12 cellular contexts compared by ENCODE assay signal in genomic region chr1:40742363-40743061, GRCh38. TPM values are rescaled to one million over a fixed set of nuclear protein-coding genes. Genes with fewer than 3 reads are reported as not detected.
A peak's percentile ranks its signal among the peaks of the same experiment; 100 is the strongest.
DNase-seq lines count a peak whose midpoint lies in the region; ATAC-seq and TF ChIP-seq lines count a peak whose summit lies in the region.
"Had no signal": no experiment of that assay in that cellular context is flagged by ENCODE, and none has a peak within 500 bp of the region (broad histone marks: within the 10 kb centered on the region; RNA-seq: fewer than 3 reads in every experiment).

No MANE protein-coding gene starts in this region.

- H3K4me1 ChIP-seq in OCI-LY3 (ENCODE audit: low read length) (peaks cover 35% of the 10 kb centered on the region), sigmoid colon (peaks cover 0 to 62% (median 50%) of the 10 kb centered on the region in 4 donors)
- H3K4me1 ChIP-seq: prostate gland had no signal

- H3K36me3 ChIP-seq in OCI-LY3 (replicated peaks; ENCODE audit: low read depth, low read length) (peaks cover 44% of the 10 kb centered on the region), sigmoid colon (peaks cover 0 to 13% (median 2%) of the 10 kb centered on the region in 4 donors)
- H3K36me3 ChIP-seq: prostate gland had no signal

- no peaks in the 10 kb centered on the region for H3K27me3 Mint-ChIP-seq in activated naive CD4-positive, alpha-beta T cell treated with anti-CD3 and anti-CD28 coated beads, Interleukin-2, amount 50 U/mL, for 24 hours

- H3K4me3 Mint-ChIP-seq in activated naive CD4-positive, alpha-beta T cell treated with anti-CD3 and anti-CD28 coated beads, Interleukin-2, amount 50 U/mL, for 24 hours = no peak overlapping the region
- H3K4me3 Mint-ChIP-seq: GM23338 had no signal

- TF ChIP-seq POLR2A in sigmoid colon (IDR thresholded peaks at IDR 0.05) = no peak

- no peak for DNase-seq in activated naive CD4-positive, alpha-beta T cell treated with Interleukin-2 at 50 U/mL for 16 hours
- DNase-seq in sigmoid colon = no peak
- no peak for DNase-seq in NCI-H2196 treated with DMSO at 0.1 percent for 48 hours (lab: John Stamatoyannopoulos, UW; ENCODE audit: unreplicated experiment)
- DNase-seq in head of caudate nucleus = no peak
- DNase-seq: activated gamma-delta T cell treated with Interleukin-2 at 50 U/mL for 16 hours, MG63 had no signal

- H3K27me3 ChIP-seq in OCI-LY3 (ENCODE audit: low read depth, low read length) (no peaks in the 10 kb centered on the region), sigmoid colon (no peaks in the 10 kb centered on the region)
- H3K27me3 ChIP-seq: MG63 had no signal

- peaks cover 64% of the 10 kb centered on the region for H3K4me1 Mint-ChIP-seq in activated naive CD4-positive, alpha-beta T cell treated with anti-CD3 and anti-CD28 coated beads, Interleukin-2, amount 50 U/mL, for 24 hours

- no peaks in the 10 kb centered on the region for H3K9me3 Mint-ChIP-seq in activated naive CD4-positive, alpha-beta T cell treated with anti-CD3 and anti-CD28 coated beads, Interleukin-2, amount 50 U/mL, for 24 hours
- H3K9me3 Mint-ChIP-seq: GM23338 had no signal

- peak overlapping the region; percentile 61 for H3K4me2 ChIP-seq in OCI-LY3 (ENCODE audit: low read length)
- H3K4me2 ChIP-seq: GM23338 had no signal

- H4K20me1 ChIP-seq in OCI-LY3 (ENCODE audit: insufficient read depth, low read length) = no peaks in the 10 kb centered on the region

- 89 to 90% methylated on average over 3 of the region's 3 CpGs for WGBS in sigmoid colon, 2 donors

- ATAC-seq in esophagus mucosa = peak; percentile 40
- ATAC-seq in HG02884 (IDR thresholded peaks at IDR 0.05; ENCODE audit: unreplicated experiment) = no peak
- ATAC-seq: GM23338 had no signal

- peaks cover 31% of the 10 kb centered on the region for H3K79me2 ChIP-seq in OCI-LY3 (ENCODE audit: low read length)

- H3K27ac Mint-ChIP-seq in activated naive CD4-positive, alpha-beta T cell treated with anti-CD3 and anti-CD28 coated beads, Interleukin-2, amount 50 U/mL, for 24 hours = peak overlapping the region; percentile 88
- H3K27ac Mint-ChIP-seq: GM23338 had no signal

- H3K36me3 Mint-ChIP-seq in activated naive CD4-positive, alpha-beta T cell treated with anti-CD3 and anti-CD28 coated beads, Interleukin-2, amount 50 U/mL, for 24 hours = peaks cover 20% of the 10 kb centered on the region

- H3K9me3 ChIP-seq in OCI-LY3 (ENCODE audit: insufficient read depth, low read length) (no peaks in the 10 kb centered on the region), sigmoid colon (no peaks in the 10 kb centered on the region)
- H3K9me3 ChIP-seq: MG63, prostate gland had no signal

- no peak for TF ChIP-seq EP300 in sigmoid colon (IDR thresholded peaks at IDR 0.05)

- H3K4me3 ChIP-seq in OCI-LY3 (ENCODE audit: low read length) (peak overlapping the region; percentile 13; the same call in 1 of the 2 replicates), sigmoid colon (no peak overlapping the region)
- H3K4me3 ChIP-seq: GM23338, MG63, prostate gland had no signal

- TF ChIP-seq CTCF in OCI-LY3 (IDR thresholded peaks at IDR 0.05; ENCODE audit: low read depth, low read length) (no peak), sigmoid colon (IDR thresholded peaks at IDR 0.05) (no peak)

- H2AFZ ChIP-seq in OCI-LY3 (ENCODE audit: low read depth, low read length) = no peak overlapping the region
- H2AFZ ChIP-seq: GM23338 had no signal

- H3K9ac ChIP-seq in OCI-LY3 (ENCODE audit: low read length) = peak overlapping the region; percentile 37; the same call in 1 of the 2 replicates

- H3K27ac ChIP-seq in OCI-LY3 (ENCODE audit: low read length) (peak overlapping the region; percentile 83), sigmoid colon (peak overlapping the region in 3 of 4 donors; percentile 35 to 72 (median 70))
- H3K27ac ChIP-seq: prostate gland had no signal

- intact Hi-C loops in sigmoid colon (cut with DNase I) (no loop called here), head of caudate nucleus (cut with DNase I) (no loop called here)

RNA-seq across cellular contexts. Expression of gene KCNQ4, which starts 41.1 kb away (rescaled TPM):
- 0.24 TPM for total RNA-seq in esophagus mucosa
- 10 to 100 TPM in 1 of 4 donors, 1 to 10 TPM in 3; 4.8 to 10.8 (median 8.7) TPM for total RNA-seq in sigmoid colon
- polyA plus RNA-seq in sigmoid colon = 1 to 10 TPM in 1 of 3 donors, under 1 TPM in 1, not detected in 1; 0.60 to 2.6 TPM

RNA-seq across cellular contexts. Expression of gene NFYC, which starts 51.0 kb away (rescaled TPM):
- total RNA-seq in esophagus mucosa = 40.8 TPM
- 10 to 100 TPM; 38.0 to 53.5 (median 42.1) TPM for total RNA-seq in sigmoid colon
- 10 to 100 TPM; 39.0 to 42.9 (median 41.8) TPM for polyA plus RNA-seq in sigmoid colon
